8 cellular contexts compared by ENCODE assay signal in the genomic region with DNA sequence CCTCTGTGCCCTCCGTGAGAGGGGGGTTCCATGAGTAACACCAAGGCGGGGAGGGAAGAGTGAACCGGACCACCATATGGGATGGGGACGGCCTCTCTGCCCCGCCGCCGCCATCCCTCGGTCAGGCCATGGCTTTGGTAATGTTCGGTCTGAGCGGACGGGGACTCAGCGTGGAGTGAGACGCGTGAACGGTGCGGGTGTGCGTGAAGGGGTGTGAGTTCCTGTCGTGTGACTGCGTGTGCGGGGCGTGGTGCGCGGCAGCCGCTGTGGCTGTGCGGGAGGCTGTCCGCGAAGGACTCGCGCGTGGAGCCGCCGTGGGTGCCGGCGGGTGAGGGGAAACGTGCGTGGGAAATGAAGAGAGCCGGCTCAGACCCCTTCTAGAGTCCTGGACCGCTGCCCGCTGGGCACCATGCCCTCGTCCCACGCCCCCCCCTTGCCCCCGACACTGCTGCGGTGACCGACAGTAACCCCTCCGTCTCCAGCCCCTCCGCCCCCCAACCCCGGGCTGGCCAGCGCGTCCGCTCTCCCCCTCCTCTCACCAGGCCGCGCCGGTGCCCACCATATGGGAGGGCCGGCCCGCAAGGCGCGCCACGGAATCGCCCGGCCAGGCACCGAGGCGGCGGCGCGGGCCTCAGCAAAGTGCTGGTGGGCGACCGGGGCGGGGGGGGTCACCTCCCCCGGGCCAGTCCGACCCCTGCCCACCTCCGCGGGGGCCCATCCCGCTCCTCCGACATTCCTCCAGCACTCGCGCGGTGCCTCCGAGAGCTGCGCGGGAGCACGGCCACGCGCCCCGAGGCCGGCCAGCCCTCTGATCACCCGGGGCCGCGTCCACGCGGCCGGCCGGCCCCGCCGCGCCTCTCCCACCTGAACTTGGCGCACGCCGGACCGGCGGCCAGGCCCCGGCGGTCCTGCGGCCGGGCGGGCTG. TPM values are rescaled to one million over a fixed set of nuclear protein-coding genes. Genes with fewer than 3 reads are reported as not detected.
DNase-seq lines count a peak whose midpoint lies in the region; TF ChIP-seq lines count a peak whose summit lies in the region.

No MANE protein-coding gene starts in this region.

- H3K23ac ChIP-seq in neuronal stem cell (ENCODE audit: low read depth, low read length, poor library complexity) = peak overlapping the region; percentile 96

- H3K9me3 Mint-ChIP-seq in activated naive CD4-positive, alpha-beta T cell treated with anti-CD3 and anti-CD28 coated beads, Interleukin-2, amount 10 ng/mL, durations not matched to agents 7 days and 5 days = no peaks in the 10 kb centered on the region

- peaks cover 16% of the 10 kb centered on the region for H3K4me1 Mint-ChIP-seq in activated naive CD4-positive, alpha-beta T cell treated with anti-CD3 and anti-CD28 coated beads, Interleukin-2, amount 10 ng/mL, durations not matched to agents 7 days and 5 days

- peaks cover 77% of the 10 kb centered on the region for H3K27me3 Mint-ChIP-seq in activated naive CD4-positive, alpha-beta T cell treated with anti-CD3 and anti-CD28 coated beads, Interleukin-2, amount 10 ng/mL, durations not matched to agents 7 days and 5 days

- peak; percentile 40 for DNase-seq in activated naive CD4-positive, alpha-beta T cell treated with anti-CD3 and anti-CD28 coated beads, Interleukin-2, amount 10 ng/mL, durations not matched to agents 7 days and 5 days
- no peak for DNase-seq in activated naive CD4-positive, alpha-beta T cell treated with anti-CD3 and anti-CD28 coated beads, Interleukin-2, amount 50 U/mL, for 16 hours
- peak in 1 of 2 donors; percentile 37 for DNase-seq in foreskin fibroblast
- DNase-seq in neuronal stem cell (ENCODE audit: low spot score) = peak; percentile 24
- DNase-seq in NCI-H2107 (lab: John Stamatoyannopoulos, UW) = no peak
- no peak for DNase-seq in NCI-H524 (lab: John Stamatoyannopoulos, UW)
- DNase-seq in AG08395 (ENCODE audit: low spot score) = no peak

- peak overlapping the region; percentile 95 for H3K14ac ChIP-seq in neuronal stem cell (ENCODE audit: low read length)

- H4K8ac ChIP-seq in neuronal stem cell (ENCODE audit: low read depth, low read length) = peak overlapping the region; percentile 6

- peak overlapping the region; percentile 94 for H3K18ac ChIP-seq in neuronal stem cell (ENCODE audit: low read length)

- peaks cover 0 to 25% (median 9%) of the 10 kb centered on the region in 3 experiments for H3K27me3 ChIP-seq in neuronal stem cell (ENCODE audit: control insufficient read depth in 3 of 3, insufficient read depth in 3 of 3, low read depth in 1 of 3, low read length in 3 of 3)

- peak overlapping the region; percentile 90 for H2AFZ ChIP-seq in neuronal stem cell (ENCODE audit: low read length)

- TF ChIP-seq CTCF in WI38 (IDR thresholded peaks at IDR 0.05; ENCODE audit: low read depth, low read length) (no peak), foreskin fibroblast (IDR thresholded peaks at IDR 0.05; ENCODE audit: low read depth, low read length) (no peak)

- H2BK12ac ChIP-seq in neuronal stem cell (ENCODE audit: low read length) = no peak overlapping the region

- peak overlapping the region; percentile 96 for H3K4me2 ChIP-seq in neuronal stem cell (ENCODE audit: insufficient read depth, low read length, poor library complexity, severe bottlenecking)

- peak overlapping the region; percentile 33 for H3K27ac Mint-ChIP-seq in activated naive CD4-positive, alpha-beta T cell treated with anti-CD3 and anti-CD28 coated beads, Interleukin-2, amount 10 ng/mL, durations not matched to agents 7 days and 5 days

- peak overlapping the region; percentile 71 for H3K4me3 Mint-ChIP-seq in activated naive CD4-positive, alpha-beta T cell treated with anti-CD3 and anti-CD28 coated beads, Interleukin-2, amount 10 ng/mL, durations not matched to agents 7 days and 5 days

- no peaks in the 10 kb centered on the region for H3K36me3 ChIP-seq in neuronal stem cell (replicated peaks in 1 of 2; ENCODE audit: control insufficient read depth in 2 of 2, insufficient read depth in 2 of 2, low read length in 2 of 2)

- CTCF ChIA-PET in activated naive CD4-positive, alpha-beta T cell treated with anti-CD3 and anti-CD28 coated beads, Interleukin-2, amount 10 ng/mL, durations not matched to agents 7 days and 5 days (lab: Charles Lee) = interaction anchor here (1.1 kb wide), 1 partner anchor 36 kb away, joined by 3 read pairs; no protein-coding TSS in a partner anchor

- peaks cover 5% of the 10 kb centered on the region for H3K79me1 ChIP-seq in neuronal stem cell (ENCODE audit: low read depth, low read length)

- peak overlapping the region; percentile 49 for H2AK5ac ChIP-seq in neuronal stem cell (ENCODE audit: low read depth, low read length)

- H3K9ac ChIP-seq in neuronal stem cell (ENCODE audit: low read depth, low read length, poor library complexity) = peak overlapping the region; percentile 90

- peak overlapping the region; percentile 94 for H2BK15ac ChIP-seq in neuronal stem cell (ENCODE audit: low read length)

- H3K9me3 ChIP-seq in neuronal stem cell (replicated peaks in 1 of 2; ENCODE audit: control insufficient read depth in 2 of 2, insufficient read depth in 1 of 2, low read depth in 1 of 2, low read length in 2 of 2) = peaks cover 4 to 13% of the 10 kb centered on the region in 2 donors

- peak overlapping the region; percentile 26 for H2BK120ac ChIP-seq in neuronal stem cell (ENCODE audit: low read depth, low read length)

- H3K4me3 ChIP-seq in WI38 (ENCODE audit: low read depth, low read length) = peak overlapping the region; percentile 49
- peak overlapping the region; percentile 56 to 57 for H3K4me3 ChIP-seq in foreskin fibroblast (ENCODE audit: low read depth in 1 of 2, low read length in 2 of 2)
- H3K4me3 ChIP-seq in neuronal stem cell (ENCODE audit: low read length in 2 of 2) = peak overlapping the region; percentile 67 to 90

- peak overlapping the region; percentile 75 for H4K91ac ChIP-seq in neuronal stem cell (ENCODE audit: low read depth, low read length, poor library complexity)

- no peak overlapping the region for H2BK5ac ChIP-seq in neuronal stem cell (ENCODE audit: low read length)

- peak overlapping the region; percentile 87 for H3K4ac ChIP-seq in neuronal stem cell (ENCODE audit: low read length)

- WGBS in neuronal stem cell (ENCODE audit: extremely low coverage in 2 of 2, insufficient read length in 2 of 2, insufficient replicate concordance in 1 of 2), 2 donors = no CpG with 5 or more reads among the region's 105 CpGs

- peaks cover 13 to 14% of the 10 kb centered on the region in 2 donors for H3K4me1 ChIP-seq in neuronal stem cell (ENCODE audit: control insufficient read depth in 2 of 2, insufficient read depth in 1 of 2, low read depth in 1 of 2, low read length in 2 of 2)

- peaks cover 2% of the 10 kb centered on the region for H3K36me3 Mint-ChIP-seq in activated naive CD4-positive, alpha-beta T cell treated with anti-CD3 and anti-CD28 coated beads, Interleukin-2, amount 10 ng/mL, durations not matched to agents 7 days and 5 days

- no peak overlapping the region for H3K27ac ChIP-seq in neuronal stem cell (replicated peaks; ENCODE audit: low read length)

RNA-seq across cellular contexts. Expression of a gene that starts 0.6 kb away (rescaled TPM):
- 6.0 TPM for polyA plus RNA-seq in neuronal stem cell (2013, experiment 1 of 2)
- 5.6 TPM for polyA plus RNA-seq in neuronal stem cell (2013, experiment 2 of 2)

RNA-seq across cellular contexts. Expression of a gene that starts 38.1 kb away (rescaled TPM):
- polyA plus RNA-seq in neuronal stem cell (2013, experiment 1 of 2) = 3.9 TPM
- 2.8 TPM for polyA plus RNA-seq in neuronal stem cell (2013, experiment 2 of 2)

Comparison
In these comparisons a context has a peak if more than half of its experiments do, and no peak if none do; other contexts are left out.
1. DNase-seq: peak in activated naive CD4-positive, alpha-beta T cell treated with anti-CD3 and anti-CD28 coated beads, Interleukin-2, amount 10 ng/mL, durations not matched to agents 7 days and 5 days (single experiment) and neuronal stem cell (single experiment); none in activated naive CD4-positive, alpha-beta T cell treated with anti-CD3 and anti-CD28 coated beads, Interleukin-2, amount 50 U/mL, for 16 hours (single experiment), NCI-H2107 (single experiment), NCI-H524 (0 of 2) and AG08395 (single experiment).
2. Peak in every context shown above with its lines, with median percentiles within 50 percentile points of each other: H3K4me3 ChIP-seq.